In the genomic region with DNA sequence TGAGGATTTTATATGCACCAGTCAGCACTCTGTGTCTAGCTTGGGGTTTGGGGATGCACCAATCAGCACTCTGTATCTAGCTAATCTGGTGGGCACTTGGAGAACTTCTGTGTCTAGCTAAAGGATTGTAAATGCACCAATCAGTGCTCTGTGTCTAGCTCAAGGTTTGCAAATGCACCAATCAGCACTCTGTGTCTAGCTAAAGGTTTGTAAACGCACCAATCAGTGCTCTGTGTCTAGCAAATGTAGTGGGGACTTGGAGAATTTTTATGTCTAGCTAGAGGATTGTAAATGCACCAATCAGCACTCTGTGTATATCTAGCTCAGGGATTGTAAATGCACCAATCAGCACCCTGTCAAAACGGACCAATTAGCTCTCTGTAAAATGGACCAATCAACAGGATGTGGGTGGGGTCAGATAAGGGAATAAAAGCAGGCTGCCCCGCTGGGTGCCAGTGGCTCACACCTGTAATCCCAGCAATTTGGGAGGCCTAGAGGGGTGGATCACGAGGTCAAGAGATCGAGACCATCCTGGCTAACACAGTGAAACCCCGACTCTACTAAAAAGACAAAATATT, we compare ENCODE assay signal across 8 cellular contexts. TPM values are rescaled to one million over a fixed set of nuclear protein-coding genes. Genes with fewer than 3 reads are reported as not detected.
DNase-seq lines count a peak whose midpoint lies in the region; ATAC-seq and TF ChIP-seq lines count a peak whose summit lies in the region.
"Not testable (repeated sequence)": the region's sequence is repeated elsewhere in the genome, so short reads cannot be mapped to it uniquely, and the experiment has no call there.

No MANE protein-coding gene starts in this region.

- not testable (repeated sequence) for H3K27ac ChIP-seq in CD8-positive, alpha-beta T cell (ENCODE audit: low read depth, low read length); HUES6 (ENCODE audit: low read depth, low read length); naive thymus-derived CD4-positive, alpha-beta T cell (ENCODE audit: low read depth, low read length)
- peak overlapping the region; percentile 90 for H3K27ac ChIP-seq in epithelial cell of prostate

- POLR2A ChIA-PET in CD8-positive, alpha-beta T cell (lab: Charles Lee): not testable (repeated sequence)
- POLR2A ChIA-PET in naive thymus-derived CD4-positive, alpha-beta T cell (lab: Charles Lee): interaction anchor here (0.7 to 2.3 kb wide), 2 partner anchors 9 to 44 kb away, joined by 4 to 9 read pairs; partner anchors contain the start of gene NBR1

- peaks cover 33% of the 10 kb centered on the region for H3K4me1 Mint-ChIP-seq in CD8-positive, alpha-beta T cell (ENCODE audit: low read depth)
- H3K4me1 Mint-ChIP-seq in T-helper 2 cell treated with Interferon-gamma antibody and Interleukin-4, amounts not matched to agents 5 μg/mL and 100 μg/mL, for 36 hours (ENCODE audit: low read depth): peaks cover 20% of the 10 kb centered on the region
- H3K4me1 Mint-ChIP-seq in activated naive CD8-positive, alpha-beta T cell treated with anti-CD3 and anti-CD28 coated beads for 36 hours: peaks cover 20% of the 10 kb centered on the region
- H3K4me1 Mint-ChIP-seq in naive thymus-derived CD4-positive, alpha-beta T cell: peaks cover 14 to 44% (median 36%) of the 10 kb centered on the region in 7 donors
- peaks cover 26 to 29% of the 10 kb centered on the region in 2 donors for H3K4me1 Mint-ChIP-seq in stimulated activated naive B cell treated with anti-CD40 and anti-IgM and Interleukin-4, amounts not matched to agents 10 μg/mL and 1 μg/mL and 100 μg/mL, for 72 hours

- TF ChIP-seq CTCF in CD8-positive, alpha-beta T cell (IDR thresholded peaks at IDR 0.05): not testable (repeated sequence)

- not testable (repeated sequence) for H3K9ac ChIP-seq in HUES6 (ENCODE audit: low read length)

- H3K4me1 ChIP-seq in CD8-positive, alpha-beta T cell (ENCODE audit: insufficient read depth, low read length): peaks cover 15% of the 10 kb centered on the region
- H3K4me1 ChIP-seq in HUES6 (ENCODE audit: control insufficient read depth, insufficient read depth, low read length); naive thymus-derived CD4-positive, alpha-beta T cell (ENCODE audit: control insufficient read depth in 2 of 2, insufficient read depth in 2 of 2, low read length in 2 of 2): not testable (repeated sequence)

- not testable (repeated sequence) for ATAC-seq in CD8-positive, alpha-beta T cell; naive thymus-derived CD4-positive, alpha-beta T cell; stimulated activated naive B cell treated with anti-CD40 and anti-IgM and Interleukin-4, amounts not matched to agents 10 μg/mL and 1 μg/mL and 100 μg/mL, for 72 hours (replicated peaks)

- H3K4me3 ChIP-seq in CD8-positive, alpha-beta T cell (ENCODE audit: low read depth, low read length); naive thymus-derived CD4-positive, alpha-beta T cell (ENCODE audit: low read length): not testable (repeated sequence)
- H3K4me3 ChIP-seq in HUES6 (ENCODE audit: low read depth, low read length): peak overlapping the region; percentile 76; the same call in 1 of the 2 replicates

- H3K9me3 ChIP-seq in CD8-positive, alpha-beta T cell (ENCODE audit: low read length); HUES6 (ENCODE audit: control insufficient read depth, insufficient read depth, low read depth, low read length); naive thymus-derived CD4-positive, alpha-beta T cell (ENCODE audit: control insufficient read depth in 2 of 3, low read length in 3 of 3): not testable (repeated sequence)

- not testable (repeated sequence) for H3K27me3 Mint-ChIP-seq in CD8-positive, alpha-beta T cell (ENCODE audit: low read depth); T-helper 2 cell treated with Interferon-gamma antibody and Interleukin-4, amounts not matched to agents 5 μg/mL and 100 μg/mL, for 36 hours (ENCODE audit: low read depth); activated naive CD8-positive, alpha-beta T cell treated with anti-CD3 and anti-CD28 coated beads for 36 hours; naive thymus-derived CD4-positive, alpha-beta T cell; stimulated activated naive B cell treated with anti-CD40 and anti-IgM and Interleukin-4, amounts not matched to agents 10 μg/mL and 1 μg/mL and 100 μg/mL, for 72 hours

- CTCF ChIA-PET in CD8-positive, alpha-beta T cell (lab: Charles Lee): interaction anchor here (1.2 to 2.0 kb wide), 3 partner anchors 36 to 357 kb away, joined by 3 to 5 read pairs (median 3); partner anchors contain the start of gene DHX8
- CTCF ChIA-PET in naive thymus-derived CD4-positive, alpha-beta T cell (lab: Charles Lee): not testable (repeated sequence)

- DNase-seq in CD8-positive, alpha-beta T cell; T-helper 2 cell treated with Interferon-gamma antibody and Interleukin-4, amounts not matched to agents 5 μg/mL and 100 μg/mL, for 36 hours (ENCODE audit: low spot score); activated naive CD8-positive, alpha-beta T cell treated with anti-CD3 and anti-CD28 coated beads for 36 hours; epithelial cell of prostate (ENCODE audit: low read depth, low spot score); naive thymus-derived CD4-positive, alpha-beta T cell; stimulated activated naive B cell treated with anti-CD40 and anti-IgM and Interleukin-4, amounts not matched to agents 10 μg/mL and 1 μg/mL and 100 μg/mL, for 72 hours: not testable (repeated sequence)
- peak; percentile 42 for DNase-seq in activated CD8-positive, alpha-beta memory T cell treated with anti-CD3 and anti-CD28 coated beads, Interleukin-2, amount 50 U/mL, for 48 hours

- H3K36me3 Mint-ChIP-seq in CD8-positive, alpha-beta T cell: peaks cover 33% of the 10 kb centered on the region
- peaks cover 33% of the 10 kb centered on the region for H3K36me3 Mint-ChIP-seq in T-helper 2 cell treated with Interferon-gamma antibody and Interleukin-4, amounts not matched to agents 5 μg/mL and 100 μg/mL, for 36 hours (ENCODE audit: low read depth)
- peaks cover 55% of the 10 kb centered on the region for H3K36me3 Mint-ChIP-seq in activated naive CD8-positive, alpha-beta T cell treated with anti-CD3 and anti-CD28 coated beads for 36 hours
- peaks cover 0 to 24% (median 7%) of the 10 kb centered on the region in 5 donors for H3K36me3 Mint-ChIP-seq in naive thymus-derived CD4-positive, alpha-beta T cell
- peaks cover 26 to 35% of the 10 kb centered on the region in 2 donors for H3K36me3 Mint-ChIP-seq in stimulated activated naive B cell treated with anti-CD40 and anti-IgM and Interleukin-4, amounts not matched to agents 10 μg/mL and 1 μg/mL and 100 μg/mL, for 72 hours

- intact Hi-C loops in CD8-positive, alpha-beta T cell (cut with DNase I, micrococcal nuclease): loop anchor here (5.0 to 10.0 kb wide), 3 partner anchors 103 to 205 kb away; partner anchors contain the start of genes RND2 (in 1 of the 2), RPL27 (in 1 of the 2) and VAT1 (in 1 of the 2)
- intact Hi-C loops in naive thymus-derived CD4-positive, alpha-beta T cell (cut with micrococcal nuclease): loop anchor here in 1 of 2 donors (5.0 kb wide), 1 partner anchor 305 kb away; the partner anchor contains the start of gene BECN1

- H3K27me3 ChIP-seq in CD8-positive, alpha-beta T cell (ENCODE audit: insufficient read depth, low read length); HUES6 (ENCODE audit: control insufficient read depth, insufficient read depth, low read length); naive thymus-derived CD4-positive, alpha-beta T cell (ENCODE audit: control insufficient read depth in 2 of 2, insufficient read depth in 2 of 2, low read length in 2 of 2): not testable (repeated sequence)

- not testable (repeated sequence) for H3K36me3 ChIP-seq in CD8-positive, alpha-beta T cell (ENCODE audit: insufficient read depth, low read length)
- peaks cover 13% of the 10 kb centered on the region for H3K36me3 ChIP-seq in HUES6 (ENCODE audit: control insufficient read depth, insufficient read depth, low read length)
- H3K36me3 ChIP-seq in naive thymus-derived CD4-positive, alpha-beta T cell (ENCODE audit: control insufficient read depth in 2 of 3, insufficient read depth in 3 of 3, low read length in 3 of 3): peaks cover 0 to 10% (median 0%) of the 10 kb centered on the region in 3 experiments

- H3K27ac Mint-ChIP-seq in CD8-positive, alpha-beta T cell: peak overlapping the region; percentile 47
- H3K27ac Mint-ChIP-seq in T-helper 2 cell treated with Interferon-gamma antibody and Interleukin-4, amounts not matched to agents 5 μg/mL and 100 μg/mL, for 36 hours: peak overlapping the region; percentile 79
- H3K27ac Mint-ChIP-seq in activated naive CD8-positive, alpha-beta T cell treated with anti-CD3 and anti-CD28 coated beads for 36 hours: peak overlapping the region; percentile 31
- H3K27ac Mint-ChIP-seq in naive thymus-derived CD4-positive, alpha-beta T cell: peak overlapping the region in 5 of 9 donors; percentile 25 to 80 (median 74)
- H3K27ac Mint-ChIP-seq in stimulated activated naive B cell treated with anti-CD40 and anti-IgM and Interleukin-4, amounts not matched to agents 10 μg/mL and 1 μg/mL and 100 μg/mL, for 72 hours: peak overlapping the region; percentile 9

- peak overlapping the region; percentile 61 for H3K4me3 Mint-ChIP-seq in CD8-positive, alpha-beta T cell
- peak overlapping the region; percentile 75 for H3K4me3 Mint-ChIP-seq in T-helper 2 cell treated with Interferon-gamma antibody and Interleukin-4, amounts not matched to agents 5 μg/mL and 100 μg/mL, for 36 hours
- peak overlapping the region; percentile 68 for H3K4me3 Mint-ChIP-seq in activated naive CD8-positive, alpha-beta T cell treated with anti-CD3 and anti-CD28 coated beads for 36 hours
- H3K4me3 Mint-ChIP-seq in naive thymus-derived CD4-positive, alpha-beta T cell: peak overlapping the region; percentile 47 to 77 (median 58)
- H3K4me3 Mint-ChIP-seq in stimulated activated naive B cell treated with anti-CD40 and anti-IgM and Interleukin-4, amounts not matched to agents 10 μg/mL and 1 μg/mL and 100 μg/mL, for 72 hours: peak overlapping the region; percentile 57 to 60

- not testable (repeated sequence) for H3K9me3 Mint-ChIP-seq in CD8-positive, alpha-beta T cell; T-helper 2 cell treated with Interferon-gamma antibody and Interleukin-4, amounts not matched to agents 5 μg/mL and 100 μg/mL, for 36 hours; activated naive CD8-positive, alpha-beta T cell treated with anti-CD3 and anti-CD28 coated beads for 36 hours; naive thymus-derived CD4-positive, alpha-beta T cell; stimulated activated naive B cell treated with anti-CD40 and anti-IgM and Interleukin-4, amounts not matched to agents 10 μg/mL and 1 μg/mL and 100 μg/mL, for 72 hours

RNA-seq across cellular contexts. Expression of gene BRCA1, which starts 2.2 kb away (rescaled TPM):
- 1 to 10 TPM; 1.1 to 1.3 TPM for total RNA-seq in CD8-positive, alpha-beta T cell
- 10 to 100 TPM; 84.1 to 86.7 TPM for total RNA-seq in activated naive CD8-positive, alpha-beta T cell treated with anti-CD3 and anti-CD28 coated beads for 36 hours
- total RNA-seq in naive thymus-derived CD4-positive, alpha-beta T cell: 10 to 100 TPM in 1 of 5 experiments, 1 to 10 TPM in 4; 2.6 to 54.1 (median 5.4) TPM
- 1 to 10 TPM; 1.1 to 3.0 TPM for polyA plus RNA-seq in naive thymus-derived CD4-positive, alpha-beta T cell

RNA-seq across cellular contexts. Expression of gene NBR1, which starts 43.6 kb away (rescaled TPM):
- total RNA-seq in CD8-positive, alpha-beta T cell: 10 to 100 TPM; 19.1 to 19.4 TPM
- total RNA-seq in activated naive CD8-positive, alpha-beta T cell treated with anti-CD3 and anti-CD28 coated beads for 36 hours: 10 to 100 TPM; 36.7 to 36.9 TPM
- total RNA-seq in naive thymus-derived CD4-positive, alpha-beta T cell: 10 to 100 TPM; 44.6 to 83.0 (median 64.3) TPM
- 10 to 100 TPM; 72.2 to 93.2 TPM for polyA plus RNA-seq in naive thymus-derived CD4-positive, alpha-beta T cell

Comparison
In these comparisons a context has a peak if more than half of its experiments do, and no peak if none do; other contexts are left out.
1. H3K27ac Mint-ChIP-seq: peak in every context shown above with its lines; median percentile 79 in T-helper 2 cell treated with Interferon-gamma antibody and Interleukin-4, amounts not matched to agents 5 μg/mL and 100 μg/mL, for 36 hours; 74 in naive thymus-derived CD4-positive, alpha-beta T cell; 47 in CD8-positive, alpha-beta T cell; 31 in activated naive CD8-positive, alpha-beta T cell treated with anti-CD3 and anti-CD28 coated beads for 36 hours; 9 in stimulated activated naive B cell treated with anti-CD40 and anti-IgM and Interleukin-4, amounts not matched to agents 10 μg/mL and 1 μg/mL and 100 μg/mL, for 72 hours.